22 cellular contexts compared by ENCODE assay signal in genomic region chr3:75638947-75639346, GRCh38. TPM values are rescaled to one million over a fixed set of nuclear protein-coding genes. Genes with fewer than 3 reads are reported as not detected.
"Had no signal": no experiment of that assay in that cellular context is flagged by ENCODE, and none has a peak within 500 bp of the region (broad histone marks: within the 10 kb centered on the region; RNA-seq: fewer than 3 reads in every experiment).

No MANE protein-coding gene starts in this region.

RNA-seq across cellular contexts. Expression of gene FRG2C, which starts 25.2 kb away (rescaled TPM):
- total RNA-seq: chondrocyte, colonic mucosa, dermis microvascular lymphatic vessel endothelial cell, endothelial cell of umbilical vein, epithelial cell of proximal tubule, esophagus squamous epithelium, gastrocnemius medialis, glomerular endothelial cell, heart right ventricle, kidney epithelial cell, left cardiac atrium, left lung, left ventricle myocardium superior, lower leg skin, lower lobe of right lung, mammary epithelial cell, mesenteric fat pad, mesothelial cell of epicardium, mucosa of descending colon, myocyte had no signal
- polyA plus RNA-seq: endothelial cell of umbilical vein, esophagus, heart right ventricle, keratinocyte, mammary epithelial cell had no signal
